ENCODE assay signal across 8 cellular contexts in the genomic region with DNA sequence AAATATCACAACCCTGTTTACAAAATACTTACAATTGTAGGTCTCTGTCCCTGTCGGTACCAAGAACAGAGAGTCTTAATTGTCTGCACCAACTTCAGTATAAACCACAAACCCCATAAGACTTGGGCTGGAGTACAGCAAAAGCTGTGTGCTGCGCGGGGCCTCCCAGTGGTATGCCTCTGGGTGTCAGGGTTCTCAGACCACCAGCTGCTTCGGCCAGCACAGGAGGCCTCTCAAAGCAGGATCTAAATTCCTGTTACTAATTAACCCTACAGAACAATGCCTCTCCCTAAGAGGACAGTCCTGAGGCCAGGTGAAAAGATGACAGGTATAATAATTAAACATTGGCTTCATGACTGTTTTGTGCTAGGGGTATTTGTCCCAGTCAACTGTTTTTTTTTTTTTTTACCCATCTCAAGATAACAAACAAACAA. TPM values are rescaled to one million over a fixed set of nuclear protein-coding genes. Genes with fewer than 3 reads are reported as not detected.
A peak's percentile ranks its signal among the peaks of the same experiment; 100 is the strongest.
DNase-seq lines count a peak whose midpoint lies in the region; ATAC-seq, FAIRE-seq and TF ChIP-seq lines count a peak whose summit lies in the region.

No MANE protein-coding gene starts in this region.

- TF ChIP-seq CTCF in keratinocyte (optimal IDR thresholded peaks at IDR 0.05 in 1 of 3, IDR thresholded peaks at IDR 0.05 in 1 of 3, conservative IDR thresholded peaks at IDR 0.05 in 1 of 3; ENCODE audit: extremely low read depth in 1 of 3, insufficient read depth in 2 of 3, low read length in 3 of 3) (no peak), thoracic aorta (IDR thresholded peaks at IDR 0.05) (no peak)

- DNase-seq in activated naive CD8-positive, alpha-beta T cell treated with anti-CD3 and anti-CD28 coated beads, Interleukin-2, amount 50 U/mL, for 24 hours, result peak; percentile 22
- DNase-seq in keratinocyte (ENCODE audit: low read depth, low spot score) (no peak), thoracic aorta (ENCODE audit: low spot score) (no peak), HCEC 1CT (no peak), amygdala (lab: John Stamatoyannopoulos, UW) (no peak)

- H3K27me3 Mint-ChIP-seq in activated naive CD8-positive, alpha-beta T cell treated with anti-CD3 and anti-CD28 coated beads, Interleukin-2, amount 50 U/mL, for 24 hours, result no peaks in the 10 kb centered on the region

- FAIRE-seq in keratinocyte (lab: Jason Lieb, UNC), result no peak

- H3K4me1 Mint-ChIP-seq in activated naive CD8-positive, alpha-beta T cell treated with anti-CD3 and anti-CD28 coated beads, Interleukin-2, amount 50 U/mL, for 24 hours, result peaks cover 47% of the 10 kb centered on the region

- dilution Hi-C loops in keratinocyte (cut with MboI; ENCODE audit: extremely low pct_ligation_motif_present, low sequenced_read_pairs), result no loop called here

- H3K9ac ChIP-seq in keratinocyte (ENCODE audit: control insufficient read depth, extremely low read depth, insufficient read depth, low read length), result peak overlapping the region; percentile 80

- no peaks in the 10 kb centered on the region for H3K9me3 Mint-ChIP-seq in activated naive CD8-positive, alpha-beta T cell treated with anti-CD3 and anti-CD28 coated beads, Interleukin-2, amount 50 U/mL, for 24 hours

- H3K27ac ChIP-seq in keratinocyte (ENCODE audit: control insufficient read depth, insufficient read depth, low read length) (peak overlapping the region; percentile 98), thoracic aorta (peak overlapping the region; percentile 86 to 87)

- H3K9me3 ChIP-seq in keratinocyte (ENCODE audit: control insufficient read depth, low read depth, low read length) (no peaks in the 10 kb centered on the region), thoracic aorta (no peaks in the 10 kb centered on the region)

- no peaks in the 10 kb centered on the region for H3K9me1 ChIP-seq in keratinocyte (ENCODE audit: control insufficient read depth, extremely low read depth, insufficient read depth, low read length)

- H3K4me3 ChIP-seq in keratinocyte (ENCODE audit: control insufficient read depth in 2 of 3, extremely low read depth in 1 of 3, insufficient read depth in 2 of 3, low read depth in 1 of 3, low read length in 3 of 3) (peak overlapping the region in 2 of 3 experiments; percentile 30), thoracic aorta (no peak overlapping the region)

- peak overlapping the region; percentile 78 for H3K4me2 ChIP-seq in keratinocyte (ENCODE audit: control insufficient read depth, extremely low read depth, insufficient read depth, low read depth, low read length)

- no peak overlapping the region for H3K27ac Mint-ChIP-seq in activated naive CD8-positive, alpha-beta T cell treated with anti-CD3 and anti-CD28 coated beads, Interleukin-2, amount 50 U/mL, for 24 hours

- H3K79me2 ChIP-seq in keratinocyte (ENCODE audit: control insufficient read depth, insufficient read depth, low read length), result peaks cover 18% of the 10 kb centered on the region

- no peak overlapping the region for H2AFZ ChIP-seq in keratinocyte (ENCODE audit: control insufficient read depth, low read length)

- ATAC-seq in GM18508 (IDR thresholded peaks at IDR 0.05; ENCODE audit: insufficient read depth, unreplicated experiment) (peak; percentile 56), HG03066 (IDR thresholded peaks at IDR 0.05; ENCODE audit: low read depth, unreplicated experiment) (peak; percentile 84), thoracic aorta (ENCODE audit: insufficient number of reproducible peaks, low FRiP score, low read depth) (no peak), GM19035 (IDR thresholded peaks at IDR 0.05; ENCODE audit: unreplicated experiment) (no peak)
- no peak for ATAC-seq in activated naive CD8-positive, alpha-beta T cell treated with anti-CD3 and anti-CD28 coated beads, Interleukin-2, amount 50 U/mL, for 24 hours

- no peak overlapping the region for H3K4me3 Mint-ChIP-seq in activated naive CD8-positive, alpha-beta T cell treated with anti-CD3 and anti-CD28 coated beads, Interleukin-2, amount 50 U/mL, for 24 hours

- no peaks in the 10 kb centered on the region for H4K20me1 ChIP-seq in keratinocyte (ENCODE audit: control insufficient read depth, extremely low read depth, insufficient read depth, low read length)

- H3K27me3 ChIP-seq in keratinocyte (ENCODE audit: control insufficient read depth, extremely low read depth, insufficient read depth, low read length) (no peaks in the 10 kb centered on the region), thoracic aorta (replicated peaks; ENCODE audit: insufficient read depth) (no peaks in the 10 kb centered on the region)

- H3K36me3 ChIP-seq in keratinocyte (ENCODE audit: control insufficient read depth in 2 of 2, extremely low read depth in 1 of 2, insufficient read depth in 2 of 2, low read length in 2 of 2), result no peaks in the 10 kb centered on the region
- no peaks in the 10 kb centered on the region for H3K36me3 ChIP-seq in thoracic aorta

- H3K4me1 ChIP-seq in keratinocyte (ENCODE audit: control insufficient read depth, extremely low read depth, insufficient read depth, low read length) (peaks cover 51% of the 10 kb centered on the region), thoracic aorta (ENCODE audit: control insufficient read depth in 1 of 2, low read depth in 2 of 2) (peaks cover 17 to 61% of the 10 kb centered on the region in 2 donors)

- H3K36me3 Mint-ChIP-seq in activated naive CD8-positive, alpha-beta T cell treated with anti-CD3 and anti-CD28 coated beads, Interleukin-2, amount 50 U/mL, for 24 hours (ENCODE audit: low read depth), result peaks cover 2% of the 10 kb centered on the region

RNA-seq across cellular contexts. Expression of gene SVIL, which starts 1.0 kb away (rescaled TPM):
- 12.0 to 24.0 TPM (median 16.2 TPM) in 3 replicates for polyA plus RNA-seq in keratinocyte
- 54.2 TPM for polyA plus RNA-seq in keratinocyte (2011; ENCODE audit: low read depth)
- 14.1 and 14.5 TPM in 2 replicates for polyA plus RNA-seq in keratinocyte (2011; cell fraction: cytosol; rRNA removed)
- polyA plus RNA-seq in keratinocyte (2011; cell fraction: nucleus; rRNA removed), result 54.5 and 61.4 TPM in 2 replicates
- 21.1 and 27.6 TPM in 2 replicates for polyA plus RNA-seq in keratinocyte (2012; ENCODE audit: low replicate concordance)
- 23.1 to 93.4 TPM (median 35.1 TPM) in 3 replicates for polyA minus RNA-seq in keratinocyte
- 29.7 TPM for polyA minus RNA-seq in keratinocyte (2011; cell fraction: cytosol; rRNA and poly(A)+ RNA removed)
- 54.7 and 104 TPM in 2 replicates for polyA minus RNA-seq in keratinocyte (2011; cell fraction: nucleus; rRNA and poly(A)+ RNA removed)
- 100 to 1,000 TPM; 349 to 483 TPM for total RNA-seq in thoracic aorta

Comparison
In these comparisons a context has a peak if more than half of its experiments do, and no peak if none do; other contexts are left out.
1. ATAC-seq: peak in GM18508 (single experiment) and HG03066 (single experiment); none in activated naive CD8-positive, alpha-beta T cell treated with anti-CD3 and anti-CD28 coated beads, Interleukin-2, amount 50 U/mL, for 24 hours (single experiment), thoracic aorta (single experiment) and GM19035 (single experiment).